9 cellular contexts compared by ENCODE assay signal in the genomic region with DNA sequence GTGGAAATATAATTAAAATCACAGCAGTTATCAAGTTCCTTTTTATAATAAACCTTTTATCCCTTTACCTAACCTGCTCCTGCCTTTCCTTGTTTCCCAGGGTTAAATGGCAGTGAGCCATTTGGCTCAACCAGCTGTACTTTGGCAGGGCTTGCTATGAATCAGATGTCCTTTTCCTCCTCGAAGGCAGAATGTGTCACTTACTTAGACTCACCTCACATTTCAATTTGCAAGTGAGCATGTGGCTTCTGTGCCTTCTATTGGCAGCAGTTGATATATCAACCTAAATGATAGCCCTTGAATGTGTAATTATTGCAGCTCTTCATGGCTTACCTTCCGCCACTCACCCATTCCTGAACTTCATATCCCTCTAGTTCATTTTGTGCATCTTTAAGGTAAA.
DNase-seq lines count a peak whose midpoint lies in the region; ATAC-seq, FAIRE-seq and TF ChIP-seq lines count a peak whose summit lies in the region.
"Had no signal": no experiment of that assay in that cellular context is flagged by ENCODE, and none has a peak within 500 bp of the region (broad histone marks: within the 10 kb centered on the region; RNA-seq: fewer than 3 reads in every experiment).

No MANE protein-coding gene starts in this region.

- no peaks in the 10 kb centered on the region for H3K36me3 ChIP-seq in HEK293 (ENCODE audit: control insufficient read depth in 2 of 2, insufficient read depth in 1 of 2, low read length in 2 of 2)
- H3K36me3 ChIP-seq in ascending aorta: no peaks in the 10 kb centered on the region
- no peaks in the 10 kb centered on the region for H3K36me3 ChIP-seq in gastrocnemius medialis

- H3K27me3 ChIP-seq in ascending aorta: no peaks in the 10 kb centered on the region
- no peaks in the 10 kb centered on the region for H3K27me3 ChIP-seq in gastrocnemius medialis

- POLR2A ChIA-PET in HEK293 (lab: Yijun Ruan, JAX): no interaction called here
- POLR2A ChIA-PET in HEK293T (lab: Yijun Ruan, JAX): no interaction called here

- CTCF ChIA-PET in HEK293 (lab: Yijun Ruan, JAX): interaction anchor here (1.4 kb wide), 1 partner anchor 8 kb away, joined by 12 read pairs; no protein-coding TSS in a partner anchor
- CTCF ChIA-PET in HEK293T (lab: Yijun Ruan, JAX): interaction anchor here (1.1 kb wide), 1 partner anchor 8 kb away, joined by 4 read pairs; no protein-coding TSS in a partner anchor

- no peaks in the 10 kb centered on the region for H3K9me3 ChIP-seq in HEK293 (ENCODE audit: control insufficient read depth, insufficient read depth, low read depth, low read length)
- no peaks in the 10 kb centered on the region for H3K9me3 ChIP-seq in ascending aorta
- no peaks in the 10 kb centered on the region for H3K9me3 ChIP-seq in gastrocnemius medialis

- no peaks in the 10 kb centered on the region for H3K36me3 Mint-ChIP-seq in osteocyte (ENCODE audit: unreplicated experiment)

- intact Hi-C loops in ascending aorta (cut with DNase I) (no loop called here), Right ventricle myocardium superior (cut with DNase I) (no loop called here), gastrocnemius medialis (cut with DNase I; ENCODE audit: low total_unique reads) (no loop called here)

- no peaks in the 10 kb centered on the region for H3K9me3 Mint-ChIP-seq in osteocyte (ENCODE audit: unreplicated experiment)

- H3K27ac ChIP-seq in HEK293 (ENCODE audit: extremely low read depth, low read depth, low read length) (no peak overlapping the region), ascending aorta (peak overlapping the region; percentile 35 to 62), gastrocnemius medialis (peak overlapping the region; percentile 17 to 66 (median 36))

- no peak overlapping the region for H3K4me3 Mint-ChIP-seq in osteocyte (ENCODE audit: unreplicated experiment)

- no peak for TF ChIP-seq POLR2A in gastrocnemius medialis (IDR thresholded peaks at IDR 0.05)

- H3K4me1 Mint-ChIP-seq in osteocyte (ENCODE audit: unreplicated experiment): peaks cover 4% of the 10 kb centered on the region

- H3K27me3 Mint-ChIP-seq in osteocyte (ENCODE audit: unreplicated experiment): no peaks in the 10 kb centered on the region

- TF ChIP-seq CTCF in HEK293 (tag by site-specific recombination; IDR thresholded peaks at IDR 0.05) (no peak), ascending aorta (IDR thresholded peaks at IDR 0.05) (peak in 1 of 3 experiments; percentile 13), gastrocnemius medialis (IDR thresholded peaks at IDR 0.05 in 4 of 5, conservative IDR thresholded peaks at IDR 0.05 in 1 of 5) (no peak), osteocyte (IDR thresholded peaks at IDR 0.05) (no peak)

- H3K4me1 ChIP-seq in HEK293 (ENCODE audit: control insufficient read depth, insufficient read depth, low read length) (peaks cover 3% of the 10 kb centered on the region; the same call in 1 of the 2 replicates), ascending aorta (peaks cover 0 to 34% of the 10 kb centered on the region in 2 donors), gastrocnemius medialis (peaks cover 14 to 19% of the 10 kb centered on the region in 2 donors)

- DNase-seq in ascending aorta (ENCODE audit: low spot score in 2 of 2) (peak; percentile 27 to 91), Right ventricle myocardium superior (peak; percentile 65), gastrocnemius medialis (peak; percentile 64 to 82), T-helper 1 cell (no peak), HEK293T (ENCODE audit: extremely low spot score) (no peak), osteocyte (ENCODE audit: extremely low spot score, unreplicated experiment) (no peak), GM19239 (ENCODE audit: insufficient read length, low spot score) (no peak)
- DNase-seq: DND-41 had no signal

- no peak overlapping the region for H3K27ac Mint-ChIP-seq in osteocyte (ENCODE audit: unreplicated experiment)

- H3K4me3 ChIP-seq in HEK293 (ENCODE audit: low read depth, low read length): no peak overlapping the region
- no peak overlapping the region for H3K4me3 ChIP-seq in ascending aorta
- no peak overlapping the region for H3K4me3 ChIP-seq in gastrocnemius medialis

- FAIRE-seq in GM19239 (lab: Jason Lieb, UNC): no peak

- in situ Hi-C loops in gastrocnemius medialis (cut with MboI; ENCODE audit: low sequenced_read_pairs in 4 of 4): no loop called here

- ATAC-seq in Right ventricle myocardium superior (ENCODE audit: poor library complexity): peak; percentile 90
- peak; percentile 100 for ATAC-seq in gastrocnemius medialis

TF ChIP-seq in HEK293, 187 proteins besides CTCF, POLR2A, EP300 and RAD21:
- TF ChIP-seq ZNF654 (tag by site-specific recombination; IDR thresholded peaks at IDR 0.05; ENCODE audit: low read depth): peak; percentile 7; the same call in 1 of the 2 replicates
- no peak for TF ChIP-seq TCF7L2 (IDR thresholded peaks at IDR 0.05; ENCODE audit: borderline replicate concordance, low read depth, low read length)

TF ChIP-seq in HEK293T, 16 proteins besides CTCF, POLR2A, EP300 and RAD21:
- no peak for TF ChIP-seq SUZ12 (IDR thresholded peaks at IDR 0.05)
- TF ChIP-seq BHLHE40 (IDR thresholded peaks at IDR 0.05; ENCODE audit: borderline replicate concordance): no peak
TF ChIP-seq in HEK293T: peak in this region for 0.

Comparison
In these comparisons a context has a peak if more than half of its experiments do, and no peak if none do; other contexts are left out.
1. DNase-seq: peak in ascending aorta (2 of 2), Right ventricle myocardium superior (single experiment) and gastrocnemius medialis (2 of 2); none in T-helper 1 cell (0 of 5), HEK293T (single experiment), osteocyte (single experiment) and GM19239 (single experiment).